25 cellular contexts compared by ENCODE assay signal in the genomic region with DNA sequence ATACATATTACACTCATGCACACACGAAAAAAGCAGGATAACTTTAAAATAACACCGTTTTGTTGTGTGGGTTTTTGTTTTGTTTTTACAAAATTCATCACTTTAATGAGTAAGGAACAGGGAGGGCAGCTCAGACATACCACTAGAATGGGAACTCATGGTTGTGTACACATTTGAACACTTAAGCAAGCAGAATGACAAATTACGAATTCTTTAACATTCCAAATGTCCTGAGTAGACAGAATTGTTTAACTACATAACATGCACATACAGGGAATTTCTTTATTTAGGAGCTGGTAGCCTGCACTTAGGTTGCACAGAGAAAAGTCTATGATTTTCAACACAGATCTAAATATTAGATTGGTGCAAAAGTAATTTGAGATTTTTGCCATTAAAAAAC.
"Had no signal": no experiment of that assay in that cellular context is flagged by ENCODE, and none has a peak within 500 bp of the region (broad histone marks: within the 10 kb centered on the region; RNA-seq: fewer than 3 reads in every experiment).

No MANE protein-coding gene starts in this region.

- H3K4me1 Mint-ChIP-seq: IgD-negative memory B cell had no signal

- H3K4me3 Mint-ChIP-seq: IgD-negative memory B cell had no signal

- H3K9ac ChIP-seq: KMS-11 had no signal

- H3K4me3 ChIP-seq: K562, SJSA1, SK-N-MC had no signal

- H3K4me2 ChIP-seq: KMS-11 had no signal

- H3K27ac ChIP-seq: HL-60, KMS-11, SJSA1, SK-N-MC had no signal

- H3K4me1 ChIP-seq: SJSA1 had no signal

- H3K27me3 ChIP-seq: SJSA1 had no signal

- DNase-seq: Kasumi-1, MV-4-11, NCI-H1048, NCI-H1105, NCI-H1417, NCI-H1436 treated with DMSO at 0.1 percent for 48 hours, NCI-H1694, NCI-H187 treated with DMSO at 0.1 percent for 48 hours, NCI-H2029 treated with DMSO at 0.1 percent for 48 hours, NCI-H446, NCI-H510A, NCI-H524 treated with DMSO at 0.1 percent for 48 hours, NCI-H69, NCI-H774, Right ventricle myocardium superior, RPMI8226, SIG-M5 had no signal

- H3K36me3 ChIP-seq: SJSA1 had no signal

- H3K27me3 Mint-ChIP-seq: IgD-negative memory B cell had no signal

- FAIRE-seq: HTR-8/SVneo, K562, RCC 7860 had no signal

- H3K27ac Mint-ChIP-seq: IgD-negative memory B cell had no signal

- H3K9me3 ChIP-seq: SJSA1 had no signal

- ATAC-seq: K562 had no signal

- H3K9me3 Mint-ChIP-seq: IgD-negative memory B cell had no signal
